9 cellular contexts compared by ENCODE assay signal in the genomic region with DNA sequence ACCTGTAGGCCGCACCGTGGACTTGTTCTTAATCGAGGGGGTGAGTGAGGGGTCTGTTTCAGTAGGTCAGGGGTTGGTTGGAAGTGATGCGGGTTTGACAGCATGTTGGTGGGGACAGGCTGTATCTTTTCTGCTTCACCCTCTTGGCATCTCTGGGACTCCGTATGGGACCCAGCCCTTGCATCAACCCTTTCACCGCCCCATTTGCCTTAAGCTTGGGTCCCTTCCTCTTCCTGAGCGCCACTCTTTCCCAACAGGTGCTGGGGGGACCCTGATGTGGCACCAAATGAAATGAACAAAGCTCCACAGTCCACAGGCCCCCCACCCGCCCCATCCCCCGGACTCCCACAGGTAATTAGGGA. TPM values are rescaled to one million over a fixed set of nuclear protein-coding genes. Genes with fewer than 3 reads are reported as not detected.
DNase-seq lines count a peak whose midpoint lies in the region; ATAC-seq, FAIRE-seq and TF ChIP-seq lines count a peak whose summit lies in the region.
"Had no signal": no experiment of that assay in that cellular context is flagged by ENCODE, and none has a peak within 500 bp of the region (broad histone marks: within the 10 kb centered on the region; RNA-seq: fewer than 3 reads in every experiment).

No MANE protein-coding gene starts in this region.

- no peak for TF ChIP-seq POLR2A in esophagus muscularis mucosa (IDR thresholded peaks at IDR 0.05; ENCODE audit: low read depth)

- TF ChIP-seq EP300 in esophagus muscularis mucosa (IDR thresholded peaks at IDR 0.05): no peak

- peak overlapping the region; percentile 99 for H3K9ac ChIP-seq in rectal smooth muscle tissue (ENCODE audit: low read length)

- CTCF ChIA-PET in AG04450 (lab: Charles Lee): no interaction called here

- H3K27me3 ChIP-seq in AG04450 (ENCODE audit: control insufficient read depth, insufficient read depth, low read length): no peaks in the 10 kb centered on the region
- H3K27me3 ChIP-seq in RWPE2 (ENCODE audit: insufficient read depth, poor library complexity, severe bottlenecking): no peaks in the 10 kb centered on the region
- no peaks in the 10 kb centered on the region for H3K27me3 ChIP-seq in esophagus muscularis mucosa
- no peaks in the 10 kb centered on the region for H3K27me3 ChIP-seq in rectal smooth muscle tissue (ENCODE audit: control insufficient read depth, insufficient read depth, low read length)

- POLR2A ChIA-PET in AG04450 (lab: Yijun Ruan, JAX): interaction anchor here (0.9 to 1.6 kb wide), 5 partner anchors 11 to 66 kb away, joined by 3 to 7 read pairs (median 3); partner anchors contain the start of genes CLCN2, EEF1AKMT4, FAM131A and POLR2H

- H3K27ac ChIP-seq in AG04450 (ENCODE audit: low read depth, low read length) (peak overlapping the region; percentile 77), RWPE2 (ENCODE audit: poor library complexity, severe bottlenecking) (peak overlapping the region; percentile 94), esophagus muscularis mucosa (replicated peaks in 1 of 4) (peak overlapping the region; percentile 97 to 100 (median 98)), rectal smooth muscle tissue (ENCODE audit: low read depth, low read length) (peak overlapping the region; percentile 98)

- peaks cover 44% of the 10 kb centered on the region for H3K36me3 ChIP-seq in RWPE2 (ENCODE audit: low read depth)
- H3K36me3 ChIP-seq in esophagus muscularis mucosa: peaks cover 5 to 33% (median 22%) of the 10 kb centered on the region in 4 donors
- H3K36me3 ChIP-seq in rectal smooth muscle tissue (ENCODE audit: control insufficient read depth, insufficient read depth, low read length): peaks cover 5% of the 10 kb centered on the region

- intact Hi-C loops in esophagus muscularis mucosa (cut with DNase I): no loop called here

- 9% methylated on average over 8 of the region's 9 CpGs for WGBS in esophagus muscularis mucosa

- no peak for FAIRE-seq in urothelium cell line (lab: Jason Lieb, UNC)

- no peak for TF ChIP-seq CTCF in AG04450 (IDR thresholded peaks at IDR 0.05; ENCODE audit: low read depth, low read length)
- TF ChIP-seq CTCF in RWPE2 (IDR thresholded peaks at IDR 0.05; ENCODE audit: poor library complexity, severe bottlenecking): no peak
- no peak for TF ChIP-seq CTCF in esophagus muscularis mucosa (IDR thresholded peaks at IDR 0.05)

- peaks cover 16% of the 10 kb centered on the region for H3K4me1 ChIP-seq in RWPE2 (ENCODE audit: insufficient read depth, poor library complexity, severe bottlenecking)
- peaks cover 49 to 57% (median 55%) of the 10 kb centered on the region in 4 donors for H3K4me1 ChIP-seq in esophagus muscularis mucosa
- peaks cover 22% of the 10 kb centered on the region for H3K4me1 ChIP-seq in rectal smooth muscle tissue (ENCODE audit: control insufficient read depth, insufficient read depth, low read length)

- peaks cover 3% of the 10 kb centered on the region; the same call in 1 of the 2 replicates for H3K9me3 ChIP-seq in AG04450 (ENCODE audit: control insufficient read depth, insufficient read depth, low read length)
- no peaks in the 10 kb centered on the region for H3K9me3 ChIP-seq in RWPE2 (ENCODE audit: severe bottlenecking)
- no peaks in the 10 kb centered on the region for H3K9me3 ChIP-seq in esophagus muscularis mucosa

- DNase-seq in AG04450 (ENCODE audit: low read depth, low spot score) (no peak), RWPE2 (ENCODE audit: low spot score) (no peak), esophagus muscularis mucosa (ENCODE audit: extremely low spot score) (no peak), urothelium cell line (ENCODE audit: low spot score) (no peak), A172 (ENCODE audit: low spot score) (no peak)

- ATAC-seq in GM21390 (IDR thresholded peaks at IDR 0.05; ENCODE audit: unreplicated experiment) (peak; percentile 7), RWPE2 (ENCODE audit: low read depth) (no peak), GM19328 (IDR thresholded peaks at IDR 0.05; ENCODE audit: unreplicated experiment) (no peak)

- H3K4me3 ChIP-seq in AG04450 (ENCODE audit: low read depth, low read length) (peak overlapping the region; percentile 90), RWPE2 (ENCODE audit: severe bottlenecking) (peak overlapping the region; percentile 97), esophagus muscularis mucosa (peak overlapping the region; percentile 81 to 91 (median 88)), rectal smooth muscle tissue (ENCODE audit: low read length) (peak overlapping the region; percentile 94)

RNA-seq across cellular contexts. Expression of gene EIF4G1, which starts 1.1 kb away (rescaled TPM):
- 191 and 224 TPM in 2 replicates for polyA plus RNA-seq in AG04450 (2011; rRNA removed)
- 269 and 272 TPM in 2 replicates for polyA minus RNA-seq in AG04450 (2011; rRNA and poly(A)+ RNA removed)
- total RNA-seq in esophagus muscularis mucosa: 100 to 1,000 TPM; 291 to 418 (median 360) TPM
- total RNA-seq in A172 (2014; rRNA removed; shearing (Covaris generic)): 422 and 446 TPM in 2 replicates

RNA-seq across cellular contexts. Expression of gene PSMD2, which starts 16.4 kb away (rescaled TPM):
- 318 and 363 TPM in 2 replicates for polyA plus RNA-seq in AG04450 (2011; rRNA removed)
- polyA minus RNA-seq in AG04450 (2011; rRNA and poly(A)+ RNA removed): 639 and 713 TPM in 2 replicates
- total RNA-seq in esophagus muscularis mucosa: 100 to 1,000 TPM; 252 to 356 (median 274) TPM
- total RNA-seq in A172 (2014; rRNA removed; shearing (Covaris generic)): 633 and 926 TPM in 2 replicates

RNA-seq across cellular contexts. Expression of gene FAM131A, which starts 21.9 kb away (rescaled TPM):
- polyA plus RNA-seq in AG04450 (2011; rRNA removed): 8.5 and 9.3 TPM in 2 replicates
- polyA minus RNA-seq in AG04450 (2011; rRNA and poly(A)+ RNA removed): 13.3 and 13.7 TPM in 2 replicates
- total RNA-seq in esophagus muscularis mucosa: 10 to 100 TPM; 40.3 to 71.0 (median 59.9) TPM
- total RNA-seq in A172 (2014; rRNA removed; shearing (Covaris generic)): 0.62 and 0.65 TPM in 2 replicates

RNA-seq across cellular contexts. Expression of gene ECE2, which starts 39.7 kb away (rescaled TPM):
- polyA plus RNA-seq in AG04450 (2011; rRNA removed): not detected in 2 replicates
- polyA minus RNA-seq in AG04450 (2011; rRNA and poly(A)+ RNA removed): not detected in 2 replicates
- total RNA-seq in esophagus muscularis mucosa: under 1 TPM; 0.42 to 0.69 (median 0.56) TPM
- not detected in 2 replicates for total RNA-seq in A172 (2014; rRNA removed; shearing (Covaris generic))
- total RNA-seq: lung microvascular endothelial cell had no signal

RNA-seq across cellular contexts. Expression of gene CLCN2, which starts 45.9 kb away (rescaled TPM):
- polyA plus RNA-seq in AG04450 (2011; rRNA removed): 1.7 and 2.1 TPM in 2 replicates
- polyA minus RNA-seq in AG04450 (2011; rRNA and poly(A)+ RNA removed): 6.6 and 7.0 TPM in 2 replicates
- total RNA-seq in esophagus muscularis mucosa: 1 to 10 TPM; 1.8 to 3.4 (median 2.7) TPM
- total RNA-seq in A172 (2014; rRNA removed; shearing (Covaris generic)): 3.0 and 8.8 TPM in 2 replicates

Comparison
In these comparisons a context has a peak if more than half of its experiments do, and no peak if none do; other contexts are left out.
1. RNA of gene FAM131A, which starts 21.9 kb away (total RNA-seq): 40.3 to 71.0 TPM in esophagus muscularis mucosa; 0.62 to 0.65 TPM in A172; every median in the first group is over 10 times any median in the second.
2. Peak in every context shown above with its lines, with median percentiles within 50 percentile points of each other: H3K27ac ChIP-seq and H3K4me3 ChIP-seq.